1 cellular context compared by ENCODE assay signal in the genomic region with DNA sequence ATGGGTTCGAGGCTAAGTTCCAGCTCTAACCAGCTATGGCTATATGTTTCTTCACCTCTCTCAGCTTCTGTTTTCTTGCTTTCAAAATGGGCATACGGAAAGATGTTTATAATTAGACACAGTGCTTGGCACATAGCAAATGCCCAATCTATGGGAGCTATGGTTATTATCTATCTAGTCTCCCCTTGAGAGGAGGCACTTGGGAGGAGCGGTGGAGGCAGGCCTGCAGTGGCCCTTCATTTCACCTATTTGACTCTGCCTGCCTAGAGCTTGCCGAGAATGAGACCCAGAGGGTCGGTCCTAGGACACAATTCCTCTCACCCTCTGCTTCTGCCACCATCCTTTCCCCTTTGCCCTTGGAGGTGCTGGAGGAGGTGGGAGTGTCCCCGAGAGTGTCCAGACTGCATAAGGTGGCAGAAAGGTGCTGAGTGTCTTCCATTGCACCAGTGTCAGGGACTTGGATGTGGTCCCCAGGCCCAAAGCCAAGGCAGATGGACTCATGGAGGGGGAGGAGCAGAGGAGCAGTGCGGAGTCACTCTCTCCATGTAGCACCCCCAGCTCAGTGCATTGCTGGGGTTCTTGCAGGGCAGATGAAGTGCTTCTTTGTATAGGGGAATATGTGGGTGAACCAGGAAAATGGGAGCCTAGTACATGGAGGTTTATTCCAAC.
TF ChIP-seq lines count a peak whose summit lies in the region.

No MANE protein-coding gene starts in this region.

TF ChIP-seq in H1, 55 proteins besides CTCF, POLR2A, EP300 and RAD21:
- TF ChIP-seq SIN3A (conservative IDR thresholded peaks at IDR 0.05 in 1 of 2, IDR thresholded peaks at IDR 0.05 in 1 of 2; ENCODE audit: low read depth in 1 of 2, low read length in 2 of 2): no peak
- TF ChIP-seq JUND (IDR thresholded peaks at IDR 0.05; ENCODE audit: low read length): no peak
- TF ChIP-seq BACH1 (IDR thresholded peaks at IDR 0.05; ENCODE audit: low read length): no peak
- TF ChIP-seq SRF (IDR thresholded peaks at IDR 0.05; ENCODE audit: low read depth, low read length): no peak
- TF ChIP-seq CTBP2 (IDR thresholded peaks at IDR 0.05; ENCODE audit: borderline replicate concordance, insufficient read depth, insufficient read length, low read length): no peak
- TF ChIP-seq MAFK (IDR thresholded peaks at IDR 0.05; ENCODE audit: low read depth, low read length): no peak
- TF ChIP-seq YY1 (IDR thresholded peaks at IDR 0.05; ENCODE audit: low read depth, low read length): no peak
- TF ChIP-seq, protein P1, sequence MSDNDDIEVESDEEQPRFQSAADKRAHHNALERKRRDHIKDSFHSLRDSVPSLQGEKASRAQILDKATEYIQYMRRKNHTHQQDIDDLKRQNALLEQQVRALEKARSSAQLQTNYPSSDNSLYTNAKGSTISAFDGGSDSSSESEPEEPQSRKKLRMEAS (IDR thresholded peaks at IDR 0.05): no peak
- TF ChIP-seq, protein P2, sequence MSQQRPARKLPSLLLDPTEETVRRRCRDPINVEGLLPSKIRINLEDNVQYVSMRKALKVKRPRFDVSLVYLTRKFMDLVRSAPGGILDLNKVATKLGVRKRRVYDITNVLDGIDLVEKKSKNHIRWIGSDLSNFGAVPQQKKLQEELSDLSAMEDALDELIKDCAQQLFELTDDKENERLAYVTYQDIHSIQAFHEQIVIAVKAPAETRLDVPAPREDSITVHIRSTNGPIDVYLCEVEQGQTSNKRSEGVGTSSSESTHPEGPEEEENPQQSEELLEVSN (IDR thresholded peaks at IDR 0.05): no peak
- TF ChIP-seq SP2 (IDR thresholded peaks at IDR 0.05; ENCODE audit: low read length): no peak
- TF ChIP-seq, protein P3, sequence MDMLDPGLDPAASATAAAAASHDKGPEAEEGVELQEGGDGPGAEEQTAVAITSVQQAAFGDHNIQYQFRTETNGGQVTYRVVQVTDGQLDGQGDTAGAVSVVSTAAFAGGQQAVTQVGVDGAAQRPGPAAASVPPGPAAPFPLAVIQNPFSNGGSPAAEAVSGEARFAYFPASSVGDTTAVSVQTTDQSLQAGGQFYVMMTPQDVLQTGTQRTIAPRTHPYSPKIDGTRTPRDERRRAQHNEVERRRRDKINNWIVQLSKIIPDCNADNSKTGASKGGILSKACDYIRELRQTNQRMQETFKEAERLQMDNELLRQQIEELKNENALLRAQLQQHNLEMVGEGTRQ (IDR thresholded peaks at IDR 0.05; ENCODE audit: low read length): no peak
- no peak for TF ChIP-seq TEAD4 (IDR thresholded peaks at IDR 0.05; ENCODE audit: low read depth, low read length)
- no peak for TF ChIP-seq TAF1 (IDR thresholded peaks at IDR 0.05; ENCODE audit: low read depth, low read length)
- no peak for TF ChIP-seq SP1 (IDR thresholded peaks at IDR 0.05; ENCODE audit: low read depth, low read length)
TF ChIP-seq in H1: peak in this region for 0.
